In the genomic region with DNA sequence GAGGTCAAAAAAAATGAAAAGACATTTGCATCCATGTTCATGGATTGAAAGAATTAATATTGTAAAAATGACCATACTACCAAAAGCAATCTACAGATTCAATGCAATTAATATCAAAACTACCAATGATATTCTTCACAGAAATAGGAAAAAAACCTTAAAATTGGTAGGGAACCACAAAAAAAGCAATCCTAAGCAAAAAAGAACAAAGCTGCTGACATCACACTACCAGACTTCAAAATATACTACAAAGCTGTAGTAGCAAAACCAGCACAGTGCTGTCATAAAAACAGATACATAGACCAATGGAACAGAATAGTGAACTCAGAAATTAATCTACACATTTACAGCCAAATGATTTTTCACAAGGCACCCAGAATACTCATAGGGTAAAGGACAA, we compare ENCODE assay signal across 5 cellular contexts.
"Had no signal": no experiment of that assay in that cellular context is flagged by ENCODE, and none has a peak within 500 bp of the region (broad histone marks: within the 10 kb centered on the region; RNA-seq: fewer than 3 reads in every experiment).

No MANE protein-coding gene starts in this region.

- H3K4me2 ChIP-seq: KMS-11 had no signal

- DNase-seq: KBM-7, KG1 had no signal

- H3K9ac ChIP-seq: KMS-11 had no signal

- FAIRE-seq: HTR-8/SVneo had no signal

- H3K27ac ChIP-seq: HL-60, KMS-11 had no signal
